ENCODE assay signal across 8 cellular contexts in the genomic region with DNA sequence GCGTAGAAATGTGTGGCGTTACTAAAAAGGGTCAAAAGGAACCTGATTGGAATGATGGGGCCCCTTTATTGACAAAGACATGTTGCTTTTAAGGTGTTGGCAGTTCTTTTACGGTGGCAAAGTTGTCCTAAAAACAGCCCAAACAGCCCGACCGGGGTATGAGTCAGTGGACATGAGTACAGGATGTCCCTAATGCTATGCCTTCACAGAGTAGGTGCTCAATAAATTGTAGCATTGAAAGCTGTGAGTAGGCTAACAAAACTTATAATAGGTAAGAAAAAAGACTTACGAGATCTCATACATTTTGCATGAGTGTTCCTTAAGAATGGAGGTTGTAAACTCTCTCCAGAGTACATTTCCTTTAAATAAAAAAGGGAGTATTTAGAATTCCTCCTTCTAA. TPM values are rescaled to one million over a fixed set of nuclear protein-coding genes. Genes with fewer than 3 reads are reported as not detected.
DNase-seq lines count a peak whose midpoint lies in the region; ATAC-seq and TF ChIP-seq lines count a peak whose summit lies in the region.

No MANE protein-coding gene starts in this region.

- intact Hi-C loops in Calu3 (cut with micrococcal nuclease; ENCODE audit: unreplicated experiment) (loop anchor here (5.0 kb wide), 2 partner anchors 59 to 124 kb away; no protein-coding TSS in a partner anchor), colonic mucosa (cut with DNase I) (no loop called here)

- H3K36me3 ChIP-seq in OCI-LY3 (replicated peaks; ENCODE audit: low read depth, low read length) = peaks cover 2% of the 10 kb centered on the region
- H3K36me3 ChIP-seq in colonic mucosa = no peaks in the 10 kb centered on the region

- peaks cover 45% of the 10 kb centered on the region for H3K36me3 Mint-ChIP-seq in Calu3 (ENCODE audit: insufficient read depth, unreplicated experiment)
- H3K36me3 Mint-ChIP-seq in neural crest cell (ENCODE audit: low read depth) = no peaks in the 10 kb centered on the region

- CTCF ChIA-PET in Calu3 (lab: Charles Lee) = no interaction called here

- H3K27me3 Mint-ChIP-seq in Calu3 (ENCODE audit: unreplicated experiment) (no peaks in the 10 kb centered on the region), neural crest cell (ENCODE audit: low read depth) (no peaks in the 10 kb centered on the region)

- H3K9me3 Mint-ChIP-seq in Calu3 (ENCODE audit: low read depth, unreplicated experiment) = no peaks in the 10 kb centered on the region
- H3K9me3 Mint-ChIP-seq in neural crest cell = no peaks in the 10 kb centered on the region

- H3K27ac Mint-ChIP-seq in Calu3 (ENCODE audit: unreplicated experiment) (no peak overlapping the region), neural crest cell (ENCODE audit: unreplicated experiment) (no peak overlapping the region)

- H3K9me3 ChIP-seq in OCI-LY3 (ENCODE audit: insufficient read depth, low read length) (no peaks in the 10 kb centered on the region), colonic mucosa (no peaks in the 10 kb centered on the region)

- no peak for ATAC-seq in omental fat pad (ENCODE audit: low FRiP score)

- TF ChIP-seq CTCF in Calu3 (IDR thresholded peaks at IDR 0.05; ENCODE audit: unreplicated experiment) (no peak), OCI-LY3 (IDR thresholded peaks at IDR 0.05; ENCODE audit: low read depth, low read length) (no peak), colonic mucosa (IDR thresholded peaks at IDR 0.05) (no peak), neural crest cell (conservative IDR thresholded peaks at IDR 0.05) (no peak), GM10266 (IDR thresholded peaks at IDR 0.05; ENCODE audit: control insufficient read depth, insufficient read depth, low read depth, missing control alignments) (no peak), omental fat pad (IDR thresholded peaks at IDR 0.05) (no peak)

- no peak overlapping the region for H2AFZ ChIP-seq in OCI-LY3 (ENCODE audit: low read depth, low read length)

- peak overlapping the region; percentile 79 for H3K4me3 ChIP-seq in OCI-LY3 (ENCODE audit: low read length)
- H3K4me3 ChIP-seq in colonic mucosa = no peak overlapping the region

- peaks cover 37% of the 10 kb centered on the region for H3K4me1 Mint-ChIP-seq in Calu3 (ENCODE audit: low read depth, unreplicated experiment)
- H3K4me1 Mint-ChIP-seq in neural crest cell = peaks cover 33% of the 10 kb centered on the region

- H4K20me1 ChIP-seq in OCI-LY3 (ENCODE audit: insufficient read depth, low read length) = peaks cover 38% of the 10 kb centered on the region

- DNase-seq in Calu3 = peak; percentile 11
- DNase-seq in colonic mucosa = no peak
- DNase-seq in neural crest cell (ENCODE audit: low read depth, low spot score) = no peak
- DNase-seq in GM10266 (ENCODE audit: extremely low spot score) = no peak
- no peak for DNase-seq in NCI-H2171 (lab: John Stamatoyannopoulos, UW)
- no peak for DNase-seq in GM19238 (ENCODE audit: insufficient read length, low spot score)
- no peak for DNase-seq in omental fat pad (ENCODE audit: low spot score)

- BruUV-seq in Calu3 (replicated peaks; lab: Mats Ljungman, UMichigan) = TSS peak; percentile 19

- H3K9ac ChIP-seq in OCI-LY3 (ENCODE audit: low read length) (peak overlapping the region; percentile 78), colonic mucosa (ENCODE audit: low read depth in 2 of 2, low read length in 2 of 2) (peak overlapping the region in 1 of 2 donors; percentile 30)

- peaks cover 76% of the 10 kb centered on the region for H3K4me1 ChIP-seq in OCI-LY3 (ENCODE audit: low read length)
- H3K4me1 ChIP-seq in colonic mucosa = no peaks in the 10 kb centered on the region

- no peaks in the 10 kb centered on the region for H3K27me3 ChIP-seq in OCI-LY3 (ENCODE audit: low read depth, low read length)
- H3K27me3 ChIP-seq in colonic mucosa = no peaks in the 10 kb centered on the region

- H3K4me3 Mint-ChIP-seq in Calu3 (ENCODE audit: low read depth, unreplicated experiment) (peak overlapping the region; percentile 85), neural crest cell (peak overlapping the region; percentile 99)

- peak overlapping the region; percentile 87 for H3K4me2 ChIP-seq in OCI-LY3 (ENCODE audit: low read length)

- peak overlapping the region; percentile 95 for H3K27ac ChIP-seq in OCI-LY3 (ENCODE audit: low read length)
- H3K27ac ChIP-seq in colonic mucosa = peak overlapping the region; percentile 64

- peaks cover 81% of the 10 kb centered on the region for H3K79me2 ChIP-seq in OCI-LY3 (ENCODE audit: low read length)

RNA-seq across cellular contexts. Expression of a gene that starts 2.6 kb away (rescaled TPM):
- total RNA-seq in Calu3 (2022) (25.6 and 34.1 TPM in 2 replicates), colonic mucosa (10 to 100 TPM in 1 of 2 donors, 1 to 10 TPM in 1; 8.5 to 10.8 TPM), neural crest cell (19.0 and 24.3 TPM in 2 replicates), omental fat pad (10 to 100 TPM; 22.4 to 69.7 (median 37.9) TPM)
